ENCODE assay signal across 11 cellular contexts in the genomic region with DNA sequence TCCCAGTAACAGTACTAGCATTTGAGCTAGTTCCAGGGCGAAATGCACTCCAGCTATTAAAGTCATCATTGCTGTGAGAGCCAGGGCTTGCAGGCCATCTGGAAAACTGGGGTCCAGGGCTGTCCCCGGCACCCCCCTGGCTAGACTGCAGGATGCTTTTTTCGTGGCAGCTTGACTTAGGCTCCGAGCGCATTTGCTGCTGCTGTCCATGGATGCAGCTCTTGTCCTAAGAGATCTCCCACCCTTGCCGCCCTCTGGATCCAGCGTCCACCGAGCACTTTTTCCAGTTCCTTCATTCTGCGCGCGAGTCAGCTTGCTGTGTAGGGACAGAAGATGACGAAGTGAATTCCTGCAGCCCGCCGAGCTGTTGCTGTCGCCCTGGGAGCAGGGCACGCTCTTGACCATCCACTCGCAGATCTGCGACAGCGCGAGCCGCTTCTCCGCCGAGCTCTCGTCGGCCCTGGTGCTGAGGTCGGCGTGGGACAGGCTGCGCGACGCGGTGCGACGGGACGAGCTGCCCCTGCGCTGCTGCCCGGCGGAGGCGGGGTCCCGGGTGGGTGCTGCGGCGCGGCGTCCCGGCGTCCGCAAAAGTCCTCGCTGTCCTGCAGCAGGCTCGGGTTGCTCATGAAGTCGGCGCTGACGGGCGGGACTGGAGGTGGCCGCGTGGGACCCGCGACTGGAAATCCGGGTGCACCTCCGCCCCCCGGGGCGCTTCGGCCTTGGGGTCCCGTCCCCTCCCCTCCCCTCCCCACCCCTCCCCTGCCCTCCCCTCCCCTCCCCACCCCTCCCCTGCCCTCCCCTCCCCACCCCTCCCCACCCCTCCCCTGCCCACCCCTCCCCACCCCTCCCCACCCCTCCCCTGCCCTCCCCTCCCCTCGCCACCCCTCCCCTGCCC. TPM values are rescaled to one million over a fixed set of nuclear protein-coding genes. Genes with fewer than 3 reads are reported as not detected.
DNase-seq lines count a peak whose midpoint lies in the region; ATAC-seq and TF ChIP-seq lines count a peak whose summit lies in the region.
"Had no signal": no experiment of that assay in that cellular context is flagged by ENCODE, and none has a peak within 500 bp of the region (broad histone marks: within the 10 kb centered on the region; RNA-seq: fewer than 3 reads in every experiment).

No MANE protein-coding gene starts in this region.

- no peak for ATAC-seq in WTC11

- H3K27me3 ChIP-seq in iPS-20b (ENCODE audit: insufficient read depth, low read length) (peaks cover 38% of the 10 kb centered on the region), subcutaneous abdominal adipose tissue (ENCODE audit: control insufficient read depth in 5 of 5, insufficient read depth in 4 of 5, low read length in 5 of 5) (peaks cover 11 to 22% (median 20%) of the 10 kb centered on the region in 5 donors)

- no peak for TF ChIP-seq CTCF in WTC11 (IDR thresholded peaks at IDR 0.05)

- peak overlapping the region; percentile 51 for H3K4me3 Mint-ChIP-seq in activated naive CD4-positive, alpha-beta T cell treated with anti-CD3 and anti-CD28 coated beads, Interleukin-2, amount 50 U/mL, for 24 hours
- peak overlapping the region; percentile 66 for H3K4me3 Mint-ChIP-seq in WTC11

- H3K36me3 ChIP-seq in iPS-20b (ENCODE audit: insufficient read depth, low read depth, low read length) (no peaks in the 10 kb centered on the region), subcutaneous abdominal adipose tissue (ENCODE audit: control insufficient read depth in 5 of 5, insufficient read depth in 5 of 5, low read length in 5 of 5) (no peaks in the 10 kb centered on the region)

- H3K4me1 ChIP-seq in iPS-20b (ENCODE audit: insufficient read depth, low read length) (no peaks in the 10 kb centered on the region), subcutaneous abdominal adipose tissue (ENCODE audit: control insufficient read depth in 5 of 5, insufficient read depth in 5 of 5, low read length in 5 of 5) (peaks cover 0 to 14% (median 5%) of the 10 kb centered on the region in 5 donors)

- no peak overlapping the region for H3K27ac Mint-ChIP-seq in activated naive CD4-positive, alpha-beta T cell treated with anti-CD3 and anti-CD28 coated beads, Interleukin-2, amount 50 U/mL, for 24 hours
- H3K27ac Mint-ChIP-seq in WTC11: no peak overlapping the region

- H3K27me3 Mint-ChIP-seq in activated naive CD4-positive, alpha-beta T cell treated with anti-CD3 and anti-CD28 coated beads, Interleukin-2, amount 50 U/mL, for 24 hours: peaks cover 29% of the 10 kb centered on the region
- H3K27me3 Mint-ChIP-seq in WTC11 (ENCODE audit: low read depth): peaks cover 42% of the 10 kb centered on the region

- POLR2A ChIA-PET in WTC11 (lab: Charles Lee): interaction anchor here (0.6 kb wide), 1 partner anchor 240 kb away, joined by 3 read pairs; no protein-coding TSS in a partner anchor

- no peaks in the 10 kb centered on the region for H3K9me3 ChIP-seq in iPS-20b (ENCODE audit: insufficient read depth, low read depth, low read length)
- H3K9me3 ChIP-seq in subcutaneous abdominal adipose tissue (ENCODE audit: control insufficient read depth in 5 of 5, low read length in 5 of 5): no peaks in the 10 kb centered on the region

- no peak overlapping the region for H3K27ac ChIP-seq in iPS-20b (ENCODE audit: low read length)
- no peak overlapping the region for H3K27ac ChIP-seq in subcutaneous abdominal adipose tissue (ENCODE audit: low read depth, low read length)

- H3K9ac ChIP-seq in iPS-20b (ENCODE audit: low read depth, low read length): no peak overlapping the region
- no peak overlapping the region for H3K9ac ChIP-seq in subcutaneous abdominal adipose tissue (ENCODE audit: low read length in 5 of 5)

- CTCF ChIA-PET in WTC11 (lab: Charles Lee): interaction anchor here (0.6 to 1.8 kb wide), 7 partner anchors 9 to 240 kb away, joined by 3 to 13 read pairs (median 5); no protein-coding TSS in a partner anchor

- peak overlapping the region; percentile 43; the same call in 1 of the 2 replicates for H3K4me3 ChIP-seq in iPS-20b (ENCODE audit: low read length)
- peak overlapping the region in 3 of 5 donors; percentile 4 to 48 (median 17) for H3K4me3 ChIP-seq in subcutaneous abdominal adipose tissue (ENCODE audit: low read depth in 1 of 5, low read length in 5 of 5)

- H3K36me3 Mint-ChIP-seq in activated naive CD4-positive, alpha-beta T cell treated with anti-CD3 and anti-CD28 coated beads, Interleukin-2, amount 50 U/mL, for 24 hours: no peaks in the 10 kb centered on the region
- no peaks in the 10 kb centered on the region for H3K36me3 Mint-ChIP-seq in WTC11

- DNase-seq in activated naive CD4-positive, alpha-beta T cell treated with Interleukin-2 at 50 U/mL for 16 hours: no peak
- DNase-seq in WTC11 (ENCODE audit: low spot score) (peak; percentile 51), HPDE6-E6E7 (ENCODE audit: extremely low spot score) (no peak)
- DNase-seq in central memory CD4-positive, alpha-beta T cell: no peak
- DNase-seq in activated CD4-positive, alpha-beta T cell treated with anti-CD3 and anti-CD28 coated beads, Interleukin-2, amount 50 U/mL, for 1 hour: no peak
- DNase-seq: COR-L47, kidney, NCI-H2081 had no signal

- no peaks in the 10 kb centered on the region for H3K9me3 Mint-ChIP-seq in activated naive CD4-positive, alpha-beta T cell treated with anti-CD3 and anti-CD28 coated beads, Interleukin-2, amount 50 U/mL, for 24 hours
- H3K9me3 Mint-ChIP-seq in WTC11: no peaks in the 10 kb centered on the region

- peaks cover 20% of the 10 kb centered on the region for H3K4me1 Mint-ChIP-seq in activated naive CD4-positive, alpha-beta T cell treated with anti-CD3 and anti-CD28 coated beads, Interleukin-2, amount 50 U/mL, for 24 hours
- peaks cover 18% of the 10 kb centered on the region for H3K4me1 Mint-ChIP-seq in WTC11

TF ChIP-seq in WTC11, 78 proteins besides CTCF, POLR2A, EP300 and RAD21:
- TF ChIP-seq, protein P1, sequence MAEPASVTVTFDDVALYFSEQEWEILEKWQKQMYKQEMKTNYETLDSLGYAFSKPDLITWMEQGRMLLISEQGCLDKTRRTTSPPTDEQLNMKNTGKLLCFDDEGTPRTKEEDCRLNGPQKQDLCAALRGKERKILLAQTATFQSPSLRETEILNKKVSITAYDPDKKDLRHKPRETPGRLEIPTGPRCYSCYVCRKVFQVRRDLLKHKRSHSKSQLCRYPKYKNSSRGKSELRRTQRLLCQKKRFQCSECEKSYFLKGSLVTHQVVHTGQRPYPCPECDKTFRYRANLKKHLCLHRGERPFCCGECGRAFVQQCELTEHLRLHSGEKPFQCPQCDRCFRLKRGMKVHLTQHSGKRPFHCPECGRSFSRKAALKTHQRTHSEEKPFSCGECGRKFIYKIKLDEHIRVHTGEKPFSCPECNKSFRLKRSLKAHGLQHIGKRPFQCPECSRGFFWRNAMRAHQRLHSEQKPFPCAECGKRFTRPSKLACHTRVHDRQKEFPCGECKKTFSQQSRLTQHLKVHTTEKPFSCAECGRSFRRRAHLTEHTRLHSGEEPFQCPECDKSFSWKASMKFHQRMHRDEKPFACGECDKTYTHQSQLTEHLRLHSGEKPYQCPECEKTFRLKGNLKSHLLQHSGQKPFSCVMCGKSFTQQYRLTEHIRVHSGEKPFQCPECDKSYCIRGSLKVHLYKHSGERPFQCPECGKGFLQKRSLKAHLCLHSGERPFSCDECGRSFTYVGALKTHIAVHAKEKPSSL (CRISPR knock-in tag; conservative IDR thresholded peaks at IDR 0.05): no peak
- TF ChIP-seq GRHL2 (CRISPR knock-in tag; IDR thresholded peaks at IDR 0.05; ENCODE audit: insufficient replicate concordance, severe bottlenecking) (no peak), ZNF232 (CRISPR knock-in tag; IDR thresholded peaks at IDR 0.05) (no peak), CREB1 (CRISPR knock-in tag; IDR thresholded peaks at IDR 0.05) (no peak), ZNF416 (CRISPR knock-in tag; IDR thresholded peaks at IDR 0.05) (no peak)
- TF ChIP-seq, protein P2, sequence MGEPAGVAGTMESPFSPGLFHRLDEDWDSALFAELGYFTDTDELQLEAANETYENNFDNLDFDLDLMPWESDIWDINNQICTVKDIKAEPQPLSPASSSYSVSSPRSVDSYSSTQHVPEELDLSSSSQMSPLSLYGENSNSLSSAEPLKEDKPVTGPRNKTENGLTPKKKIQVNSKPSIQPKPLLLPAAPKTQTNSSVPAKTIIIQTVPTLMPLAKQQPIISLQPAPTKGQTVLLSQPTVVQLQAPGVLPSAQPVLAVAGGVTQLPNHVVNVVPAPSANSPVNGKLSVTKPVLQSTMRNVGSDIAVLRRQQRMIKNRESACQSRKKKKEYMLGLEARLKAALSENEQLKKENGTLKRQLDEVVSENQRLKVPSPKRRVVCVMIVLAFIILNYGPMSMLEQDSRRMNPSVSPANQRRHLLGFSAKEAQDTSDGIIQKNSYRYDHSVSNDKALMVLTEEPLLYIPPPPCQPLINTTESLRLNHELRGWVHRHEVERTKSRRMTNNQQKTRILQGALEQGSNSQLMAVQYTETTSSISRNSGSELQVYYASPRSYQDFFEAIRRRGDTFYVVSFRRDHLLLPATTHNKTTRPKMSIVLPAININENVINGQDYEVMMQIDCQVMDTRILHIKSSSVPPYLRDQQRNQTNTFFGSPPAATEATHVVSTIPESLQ (CRISPR knock-in tag; IDR thresholded peaks at IDR 0.05): no peak

RNA-seq across cellular contexts. Expression of a gene that starts 30.6 kb away (rescaled TPM):
- not detected in 3 replicates for total RNA-seq in WTC11 (2021)
- total RNA-seq: kidney had no signal

RNA-seq across cellular contexts. Expression of a gene that starts 47.0 kb away (rescaled TPM):
- not detected in 3 replicates for total RNA-seq in WTC11 (2021)
- total RNA-seq: kidney had no signal
